In the genomic region with DNA sequence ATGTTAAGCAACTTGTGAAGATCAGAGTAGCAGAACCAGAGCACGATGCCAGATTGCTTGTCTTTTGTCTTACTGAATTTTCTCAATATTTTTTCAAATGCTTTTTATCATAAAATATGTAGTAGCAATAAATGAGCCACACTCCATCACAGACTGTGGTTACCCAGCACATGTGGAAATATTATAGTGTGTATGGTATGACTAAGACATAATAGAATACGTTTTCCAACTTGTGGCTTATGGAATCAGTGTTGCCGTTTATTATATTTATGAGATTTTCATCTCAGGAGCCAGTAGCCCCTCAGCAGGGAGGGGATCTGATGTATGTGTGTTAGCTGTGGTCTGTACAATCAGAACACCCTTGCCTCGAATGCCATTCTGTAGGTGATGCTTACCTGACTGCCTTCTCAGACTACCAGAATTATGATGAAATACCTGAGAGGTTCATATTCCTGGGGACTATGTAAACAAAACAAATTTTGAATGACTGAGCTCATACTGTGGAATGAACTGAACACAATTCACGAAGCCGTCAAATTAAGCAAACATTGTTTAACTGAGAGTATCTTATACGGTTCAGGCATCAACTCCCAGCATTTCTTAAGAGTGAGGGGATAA, we compare ENCODE assay signal across 1 cellular context.
TF ChIP-seq lines count a peak whose summit lies in the region.

No MANE protein-coding gene starts in this region.

TF ChIP-seq in HepG2, 621 proteins besides CTCF, POLR2A, EP300 and RAD21 (continued from another document):
- TF ChIP-seq, protein P1, sequence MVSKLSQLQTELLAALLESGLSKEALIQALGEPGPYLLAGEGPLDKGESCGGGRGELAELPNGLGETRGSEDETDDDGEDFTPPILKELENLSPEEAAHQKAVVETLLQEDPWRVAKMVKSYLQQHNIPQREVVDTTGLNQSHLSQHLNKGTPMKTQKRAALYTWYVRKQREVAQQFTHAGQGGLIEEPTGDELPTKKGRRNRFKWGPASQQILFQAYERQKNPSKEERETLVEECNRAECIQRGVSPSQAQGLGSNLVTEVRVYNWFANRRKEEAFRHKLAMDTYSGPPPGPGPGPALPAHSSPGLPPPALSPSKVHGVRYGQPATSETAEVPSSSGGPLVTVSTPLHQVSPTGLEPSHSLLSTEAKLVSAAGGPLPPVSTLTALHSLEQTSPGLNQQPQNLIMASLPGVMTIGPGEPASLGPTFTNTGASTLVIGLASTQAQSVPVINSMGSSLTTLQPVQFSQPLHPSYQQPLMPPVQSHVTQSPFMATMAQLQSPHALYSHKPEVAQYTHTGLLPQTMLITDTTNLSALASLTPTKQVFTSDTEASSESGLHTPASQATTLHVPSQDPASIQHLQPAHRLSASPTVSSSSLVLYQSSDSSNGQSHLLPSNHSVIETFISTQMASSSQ (IDR thresholded peaks at IDR 0.05; ENCODE audit: low read depth), result no peak
- TF ChIP-seq, protein P1 (CRISPR knock-in tag; IDR thresholded peaks at IDR 0.05; ENCODE audit: borderline replicate concordance), result no peak
